ENCODE assay signal across 10 cellular contexts in the genomic region with DNA sequence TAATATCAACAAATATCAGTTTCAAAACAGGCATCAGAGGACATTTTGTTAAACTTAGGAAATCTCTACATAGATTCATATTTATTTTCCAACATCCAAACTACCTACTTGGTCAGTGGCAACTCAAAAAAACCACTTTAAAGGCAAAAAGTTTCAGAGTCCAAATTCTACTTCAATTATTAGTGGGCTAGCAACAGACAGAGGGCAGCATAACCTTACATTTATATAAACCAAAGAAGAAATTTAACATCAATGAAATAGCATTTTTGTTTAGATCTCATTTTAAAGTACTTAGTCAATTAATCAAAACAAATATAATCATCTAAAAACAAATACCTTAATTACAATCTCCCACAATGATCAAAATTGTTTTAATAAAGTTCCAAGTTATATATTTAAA. TPM values are rescaled to one million over a fixed set of nuclear protein-coding genes. Genes with fewer than 3 reads are reported as not detected.
DNase-seq lines count a peak whose midpoint lies in the region; ATAC-seq and TF ChIP-seq lines count a peak whose summit lies in the region.
"Had no signal": no experiment of that assay in that cellular context is flagged by ENCODE, and none has a peak within 500 bp of the region (broad histone marks: within the 10 kb centered on the region; RNA-seq: fewer than 3 reads in every experiment).

No MANE protein-coding gene starts in this region.

- H3K4me3 ChIP-seq in dorsolateral prefrontal cortex (no peak overlapping the region), neural cell (ENCODE audit: low read length) (no peak overlapping the region), body of pancreas (no peak overlapping the region), lower leg skin (ENCODE audit: low read depth, poor library complexity, severe bottlenecking) (no peak overlapping the region)

- TF ChIP-seq CTCF in GM10248 (IDR thresholded peaks at IDR 0.05; ENCODE audit: control extremely low read depth, extremely low read depth, low read depth, missing control alignments) = peak; percentile 43
- peak in 51 of 56 donors; percentile 7 to 66 (median 40) for TF ChIP-seq CTCF in dorsolateral prefrontal cortex (IDR thresholded peaks at IDR 0.05 in 54 of 56, conservative IDR thresholded peaks at IDR 0.05 in 2 of 56; ENCODE audit: low read depth in 1 of 56, partially characterized antibody in 56 of 56)
- peak; percentile 26 for TF ChIP-seq CTCF in neural cell (IDR thresholded peaks at IDR 0.05; ENCODE audit: poor library complexity, severe bottlenecking)
- peak in 1 of 7 experiments; percentile 4 for TF ChIP-seq CTCF in body of pancreas (IDR thresholded peaks at IDR 0.05)
- TF ChIP-seq CTCF in lower leg skin (IDR thresholded peaks at IDR 0.05) = no peak

- H3K27ac ChIP-seq in dorsolateral prefrontal cortex = no peak overlapping the region
- no peak overlapping the region for H3K27ac ChIP-seq in neural cell (ENCODE audit: low read length)
- no peak overlapping the region for H3K27ac ChIP-seq in body of pancreas

- H3K79me2 ChIP-seq in neural cell (replicated peaks; ENCODE audit: insufficient read depth, low read length) = no peaks in the 10 kb centered on the region

- no peak for TF ChIP-seq RAD21 in neural cell (conservative IDR thresholded peaks at IDR 0.05)

- TF ChIP-seq POLR2A in body of pancreas (IDR thresholded peaks at IDR 0.05) (no peak), lower leg skin (IDR thresholded peaks at IDR 0.05) (no peak)

- CTCF ChIA-PET in GM10248 (lab: Yijun Ruan, JAX) = interaction anchor here (0.9 to 4.0 kb wide), 11 partner anchors 11 to 283 kb away, joined by 3 to 36 read pairs (median 6); no protein-coding TSS in a partner anchor

- intact Hi-C loops in dorsolateral prefrontal cortex (cut with DNase I) (no loop called here), body of pancreas (cut with DNase I) (no loop called here), lower leg skin (cut with DNase I; ENCODE audit: low total_unique reads) (no loop called here)

- no peak overlapping the region for H3K4me2 ChIP-seq in neural cell (ENCODE audit: low read length)

- DNase-seq in GM10248 (ENCODE audit: extremely low spot score) (no peak), NAMALWA (ENCODE audit: low spot score) (peak; percentile 15), dorsolateral prefrontal cortex (no peak), body of pancreas (no peak), lower leg skin (ENCODE audit: low spot score in 2 of 2) (no peak)
- no peak for DNase-seq in activated CD4-positive, CD25-positive, alpha-beta regulatory T cell (lab: John Stamatoyannopoulos, UW)
- DNase-seq: activated CD4-positive, alpha-beta T cell treated with anti-CD3 and anti-CD28 coated beads for 4 hours; activated naive CD8-positive, alpha-beta T cell treated with anti-CD3 and anti-CD28 coated beads for 36 hours; NCI-H1092 treated with DMSO at 0.1 percent for 48 hours had no signal

- POLR2A ChIA-PET in GM10248 (lab: Yijun Ruan, JAX) = interaction anchor here (0.6 kb wide), 1 partner anchor 13 kb away, joined by 4 read pairs; no protein-coding TSS in a partner anchor

- TF ChIP-seq EP300 in neural cell (conservative IDR thresholded peaks at IDR 0.05; ENCODE audit: poor library complexity, severe bottlenecking) = no peak

- ATAC-seq in body of pancreas = no peak

- H3K9ac ChIP-seq in neural cell (ENCODE audit: low read length) = no peak overlapping the region

- H3K36me3 ChIP-seq in neural cell (ENCODE audit: insufficient read depth, low read length) = no peaks in the 10 kb centered on the region
- no peaks in the 10 kb centered on the region for H3K36me3 ChIP-seq in body of pancreas (replicated peaks in 1 of 2; ENCODE audit: insufficient read depth in 1 of 2, low read depth in 2 of 2)

- H3F3A ChIP-seq in neural cell (ENCODE audit: insufficient read depth, low read length, poor library complexity, severe bottlenecking) = no peaks in the 10 kb centered on the region

- H3K9me3 ChIP-seq in neural cell (ENCODE audit: low read length) (no peaks in the 10 kb centered on the region), body of pancreas (no peaks in the 10 kb centered on the region)

- H2AFZ ChIP-seq in neural cell (ENCODE audit: low read depth, low read length) = no peak overlapping the region

- H3K9me2 ChIP-seq in neural cell (ENCODE audit: insufficient read depth, low read length) = no peaks in the 10 kb centered on the region

- H3K4me1 ChIP-seq in body of pancreas = no peaks in the 10 kb centered on the region

- H4K20me1 ChIP-seq in neural cell (ENCODE audit: insufficient read depth) = no peaks in the 10 kb centered on the region

- H3K27me3 ChIP-seq in dorsolateral prefrontal cortex (no peaks in the 10 kb centered on the region), neural cell (ENCODE audit: insufficient read depth, low read depth, low read length) (no peaks in the 10 kb centered on the region), body of pancreas (no peaks in the 10 kb centered on the region)

TF ChIP-seq in neural cell, 6 proteins besides CTCF, POLR2A, EP300 and RAD21:
- TF ChIP-seq, protein P1, sequence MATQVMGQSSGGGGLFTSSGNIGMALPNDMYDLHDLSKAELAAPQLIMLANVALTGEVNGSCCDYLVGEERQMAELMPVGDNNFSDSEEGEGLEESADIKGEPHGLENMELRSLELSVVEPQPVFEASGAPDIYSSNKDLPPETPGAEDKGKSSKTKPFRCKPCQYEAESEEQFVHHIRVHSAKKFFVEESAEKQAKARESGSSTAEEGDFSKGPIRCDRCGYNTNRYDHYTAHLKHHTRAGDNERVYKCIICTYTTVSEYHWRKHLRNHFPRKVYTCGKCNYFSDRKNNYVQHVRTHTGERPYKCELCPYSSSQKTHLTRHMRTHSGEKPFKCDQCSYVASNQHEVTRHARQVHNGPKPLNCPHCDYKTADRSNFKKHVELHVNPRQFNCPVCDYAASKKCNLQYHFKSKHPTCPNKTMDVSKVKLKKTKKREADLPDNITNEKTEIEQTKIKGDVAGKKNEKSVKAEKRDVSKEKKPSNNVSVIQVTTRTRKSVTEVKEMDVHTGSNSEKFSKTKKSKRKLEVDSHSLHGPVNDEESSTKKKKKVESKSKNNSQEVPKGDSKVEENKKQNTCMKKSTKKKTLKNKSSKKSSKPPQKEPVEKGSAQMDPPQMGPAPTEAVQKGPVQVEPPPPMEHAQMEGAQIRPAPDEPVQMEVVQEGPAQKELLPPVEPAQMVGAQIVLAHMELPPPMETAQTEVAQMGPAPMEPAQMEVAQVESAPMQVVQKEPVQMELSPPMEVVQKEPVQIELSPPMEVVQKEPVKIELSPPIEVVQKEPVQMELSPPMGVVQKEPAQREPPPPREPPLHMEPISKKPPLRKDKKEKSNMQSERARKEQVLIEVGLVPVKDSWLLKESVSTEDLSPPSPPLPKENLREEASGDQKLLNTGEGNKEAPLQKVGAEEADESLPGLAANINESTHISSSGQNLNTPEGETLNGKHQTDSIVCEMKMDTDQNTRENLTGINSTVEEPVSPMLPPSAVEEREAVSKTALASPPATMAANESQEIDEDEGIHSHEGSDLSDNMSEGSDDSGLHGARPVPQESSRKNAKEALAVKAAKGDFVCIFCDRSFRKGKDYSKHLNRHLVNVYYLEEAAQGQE (IDR thresholded peaks at IDR 0.05; ENCODE audit: borderline replicate concordance) = no peak
- TF ChIP-seq MXI1 (conservative IDR thresholded peaks at IDR 0.05; ENCODE audit: poor library complexity, severe bottlenecking) (no peak), SMC3 (conservative IDR thresholded peaks at IDR 0.05; ENCODE audit: poor library complexity) (no peak), EZH2 (IDR thresholded peaks at IDR 0.05; ENCODE audit: borderline replicate concordance, insufficient read depth, low read length, poor library complexity, severe bottlenecking) (no peak), TAF1 (IDR thresholded peaks at IDR 0.05; ENCODE audit: low read depth) (no peak), POLR2AphosphoS5 (IDR thresholded peaks at IDR 0.05) (no peak)

RNA-seq across cellular contexts. Expression of gene RTTN, which starts 33.3 kb away (rescaled TPM):
- total RNA-seq in dorsolateral prefrontal cortex (10 to 100 TPM; 15.2 to 42.3 (median 25.8) TPM), body of pancreas (10 to 100 TPM; 13.0 to 20.1 TPM), lower leg skin (10 to 100 TPM in 1 of 4 donors, 1 to 10 TPM in 3; 4.8 to 14.9 (median 7.8) TPM)
- polyA plus RNA-seq in neural cell = 19.1 and 24.2 TPM in 2 replicates
- polyA minus RNA-seq in neural cell = 39.4 and 47.0 TPM in 2 replicates

Comparison
In these comparisons a context has a peak if more than half of its experiments do, and no peak if none do; other contexts are left out.
1. CTCF ChIP-seq: peak in GM10248 (single experiment), dorsolateral prefrontal cortex (51 of 56) and neural cell (single experiment); none in lower leg skin (0 of 3).